In genomic region chr18:79315589-79315988, GRCh38 we compare ENCODE assay signal across 15 cellular contexts.
DNase-seq lines count a peak whose midpoint lies in the region; ATAC-seq and FAIRE-seq lines count a peak whose summit lies in the region.
"Had no signal": no experiment of that assay in that cellular context is flagged by ENCODE, and none has a peak within 500 bp of the region (broad histone marks: within the 10 kb centered on the region; RNA-seq: fewer than 3 reads in every experiment).

No MANE protein-coding gene starts in this region.

- ATAC-seq in left ventricle myocardium superior: no peak
- ATAC-seq: A549, T-helper 17 cell had no signal

- FAIRE-seq in islet of Langerhans (lab: Jason Lieb, UNC): peak; percentile 97
- FAIRE-seq: A549, HTR-8/SVneo had no signal

- intact Hi-C loops in left ventricle myocardium superior (cut with micrococcal nuclease): no loop called here

- DNase-seq in DMS79 (lab: John Stamatoyannopoulos, UW) (peak; percentile 73), NCI-H1436 treated with DMSO at 0.1 percent for 48 hours (lab: John Stamatoyannopoulos, UW) (peak; percentile 18), NCI-H345 treated with DMSO at 0.1 percent for 48 hours (lab: John Stamatoyannopoulos, UW; ENCODE audit: unreplicated experiment) (peak; percentile 36), left ventricle myocardium superior (no peak), ecto neural progenitor cell (ENCODE audit: low spot score) (no peak), NK-92 (lab: John Stamatoyannopoulos, UW; ENCODE audit: unreplicated experiment) (no peak), midbrain (lab: John Stamatoyannopoulos, UW) (no peak)
- DNase-seq: GF-D8, GM23248, NCI-H1694, SIG-M5, T-helper 17 cell had no signal

Comparison
In these comparisons a context has a peak if more than half of its experiments do, and no peak if none do; other contexts are left out.
1. DNase-seq: peak in DMS79 (single experiment), NCI-H1436 treated with DMSO at 0.1 percent for 48 hours (single experiment) and NCI-H345 treated with DMSO at 0.1 percent for 48 hours (single experiment); none in left ventricle myocardium superior (single experiment), ecto neural progenitor cell (single experiment), NK-92 (single experiment) and midbrain (single experiment).